ENCODE assay signal across 22 cellular contexts in the genomic region with DNA sequence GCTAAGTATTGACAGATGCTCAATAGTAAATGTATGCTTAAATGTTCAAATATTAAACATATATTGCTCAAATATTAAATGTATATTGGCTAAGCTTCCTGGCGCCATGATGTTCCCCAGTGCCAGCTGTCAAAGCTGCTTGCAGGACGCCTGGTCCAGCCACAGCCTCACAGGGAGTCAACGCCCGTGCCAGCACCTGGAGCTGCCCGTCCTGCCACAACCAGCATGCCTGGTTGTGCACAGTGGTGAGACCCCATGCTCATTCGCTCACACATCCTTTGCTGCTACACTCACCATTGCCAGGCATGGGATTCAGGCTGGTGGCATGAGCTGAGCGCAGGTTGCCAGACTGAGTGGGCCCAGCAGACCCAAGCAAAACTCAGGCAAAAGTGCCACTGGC.
"Had no signal": no experiment of that assay in that cellular context is flagged by ENCODE, and none has a peak within 500 bp of the region (broad histone marks: within the 10 kb centered on the region; RNA-seq: fewer than 3 reads in every experiment).

No MANE protein-coding gene starts in this region.

- DNase-seq: hippocampal formation; left colon; mesendoderm; naive B cell; natural killer cell; nephron progenitor cell; ovary; small intestine; spleen; stimulated activated CD4-positive, alpha-beta T cell treated with anti-CD3 and anti-CD28 coated beads, Interleukin-4, amount 100 ng/mL, for 24 hours; stimulated activated naive CD4-positive, alpha-beta T cell treated with Interleukin-2 at 50 U/mL for 16 hours; stimulated activated naive CD8-positive, alpha-beta T cell treated with anti-CD3 and anti-CD28 coated beads, Interleukin-15, amount 100 ng/mL, for 72 hours; substantia nigra; uterus had no signal

- H3K9me3 ChIP-seq: left lung, ovary, right atrium auricular region, tibial nerve, uterus had no signal

- H2AFZ ChIP-seq: neural progenitor cell had no signal

- ATAC-seq: left colon; left lung; natural killer cell; sciatic nerve; stimulated activated memory B cell treated with anti-CD40 and anti-IgM and Interleukin-4, amounts not matched to agents 10 μg/mL and 1 μg/mL and 100 μg/mL, for 72 hours; stimulated activated naive CD8-positive, alpha-beta T cell treated with anti-CD3 and anti-CD28 coated beads, Interleukin-15, amount 100 ng/mL, for 72 hours had no signal

- H3K27me3 ChIP-seq: left lung, neural progenitor cell, ovary, right atrium auricular region, spleen, tibial nerve, uterus had no signal

- H3K9ac ChIP-seq: neural progenitor cell had no signal

- H3K27ac ChIP-seq: left lung, neural progenitor cell, ovary, right atrium auricular region, spleen, tibial nerve, uterus had no signal

- H3K4me1 ChIP-seq: left lung, neural progenitor cell, right atrium auricular region, spleen, tibial nerve, uterus had no signal

- H3K36me3 ChIP-seq: left lung, neural progenitor cell, ovary, right atrium auricular region, spleen, tibial nerve, uterus had no signal

- H3K4me3 ChIP-seq: left lung, lung, neural progenitor cell, ovary, right atrium auricular region, spleen, tibial nerve, uterus had no signal

- FAIRE-seq: keratinocyte, small intestine had no signal

- H3K4me2 ChIP-seq: neural progenitor cell had no signal
